Comparison of ENCODE assay signal across 1 cellular context in genomic region chr3:157170861-157171260, GRCh38.
TF ChIP-seq lines count a peak whose summit lies in the region.

No MANE protein-coding gene starts in this region.

TF ChIP-seq in K562, 482 proteins besides CTCF, POLR2A, EP300 and RAD21 (continued from another document and continues in another):
- TF ChIP-seq, protein P1, sequence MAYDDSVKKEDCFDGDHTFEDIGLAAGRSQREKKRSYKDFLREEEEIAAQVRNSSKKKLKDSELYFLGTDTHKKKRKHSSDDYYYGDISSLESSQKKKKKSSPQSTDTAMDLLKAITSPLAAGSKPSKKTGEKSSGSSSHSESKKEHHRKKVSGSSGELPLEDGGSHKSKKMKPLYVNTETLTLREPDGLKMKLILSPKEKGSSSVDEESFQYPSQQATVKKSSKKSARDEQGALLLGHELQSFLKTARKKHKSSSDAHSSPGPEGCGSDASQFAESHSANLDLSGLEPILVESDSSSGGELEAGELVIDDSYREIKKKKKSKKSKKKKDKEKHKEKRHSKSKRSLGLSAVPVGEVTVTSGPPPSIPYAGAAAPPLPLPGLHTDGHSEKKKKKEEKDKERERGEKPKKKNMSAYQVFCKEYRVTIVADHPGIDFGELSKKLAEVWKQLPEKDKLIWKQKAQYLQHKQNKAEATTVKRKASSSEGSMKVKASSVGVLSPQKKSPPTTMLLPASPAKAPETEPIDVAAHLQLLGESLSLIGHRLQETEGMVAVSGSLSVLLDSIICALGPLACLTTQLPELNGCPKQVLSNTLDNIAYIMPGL (CRISPR knock-in tag; IDR thresholded peaks at IDR 0.05) = no peak
- TF ChIP-seq HMG20B (CRISPR knock-in tag; IDR thresholded peaks at IDR 0.05) (no peak), ZBTB34 (CRISPR knock-in tag; IDR thresholded peaks at IDR 0.05) (no peak), ETV1 (tag; conservative IDR thresholded peaks at IDR 0.05; ENCODE audit: low read depth) (no peak), CAMTA2 (CRISPR knock-in tag; conservative IDR thresholded peaks at IDR 0.05) (no peak), GATA2 (CRISPR knock-in tag; IDR thresholded peaks at IDR 0.05) (peak; percentile 67; the same call in 1 of the 2 replicates), BMI1 (IDR thresholded peaks at IDR 0.05; ENCODE audit: low read length) (no peak), ZNF23 (CRISPR knock-in tag; IDR thresholded peaks at IDR 0.05) (no peak), NRF1 (conservative IDR thresholded peaks at IDR 0.05 in 1 of 2, IDR thresholded peaks at IDR 0.05 in 1 of 2) (no peak), HNRNPLL (IDR thresholded peaks at IDR 0.05; ENCODE audit: low read depth, low read length, poor library complexity, severe bottlenecking) (no peak), RNF219 (CRISPR knock-in tag; IDR thresholded peaks at IDR 0.05) (no peak), TEAD4 (IDR thresholded peaks at IDR 0.05; ENCODE audit: low read length) (peak; percentile 23; the same call in 1 of the 2 replicates), TEAD4 (CRISPR knock-in tag; IDR thresholded peaks at IDR 0.05; ENCODE audit: borderline replicate concordance) (no peak), PKNOX1 (IDR thresholded peaks at IDR 0.05) (peak; percentile 82), TAF9B (IDR thresholded peaks at IDR 0.05; ENCODE audit: partially characterized antibody) (no peak), GABPB2 (CRISPR knock-in tag; conservative IDR thresholded peaks at IDR 0.05) (no peak), ZBTB17 (CRISPR knock-in tag; IDR thresholded peaks at IDR 0.05) (no peak), PBX2 (CRISPR knock-in tag; IDR thresholded peaks at IDR 0.05; ENCODE audit: low read depth) (no peak), PBX2 (tag; conservative IDR thresholded peaks at IDR 0.05; ENCODE audit: low read depth) (0 out of 2 replicates have a peak, but pooled peaks have one; percentile 21), RBM39 (optimal IDR thresholded peaks at IDR 0.05; ENCODE audit: low read depth, low read length) (no peak), TAF7 (tag; IDR thresholded peaks at IDR 0.05) (no peak), ZNF140 (CRISPR knock-in tag; IDR thresholded peaks at IDR 0.05) (no peak), OTX1 (CRISPR knock-in tag; IDR thresholded peaks at IDR 0.05) (no peak), PYGO2 (tag; IDR thresholded peaks at IDR 0.05) (no peak), CC2D1A (IDR thresholded peaks at IDR 0.05) (no peak), ZSCAN32 (CRISPR knock-in tag; IDR thresholded peaks at IDR 0.05) (no peak), EHMT2 (IDR thresholded peaks at IDR 0.05) (0 out of 2 replicates have a peak, but pooled peaks have one; percentile 21), HMBOX1 (IDR thresholded peaks at IDR 0.05) (peak; percentile 87), EWSR1 (IDR thresholded peaks at IDR 0.05; ENCODE audit: borderline replicate concordance, low read depth, partially characterized antibody) (no peak), MAFK (IDR thresholded peaks at IDR 0.05; ENCODE audit: low read length) (no peak), ZNF311 (CRISPR knock-in tag; IDR thresholded peaks at IDR 0.05) (no peak), SPI1 (IDR thresholded peaks at IDR 0.05; ENCODE audit: borderline replicate concordance, low read depth, low read length) (0 out of 2 replicates have a peak, but pooled peaks have one; percentile 5)
- TF ChIP-seq, protein P2, sequence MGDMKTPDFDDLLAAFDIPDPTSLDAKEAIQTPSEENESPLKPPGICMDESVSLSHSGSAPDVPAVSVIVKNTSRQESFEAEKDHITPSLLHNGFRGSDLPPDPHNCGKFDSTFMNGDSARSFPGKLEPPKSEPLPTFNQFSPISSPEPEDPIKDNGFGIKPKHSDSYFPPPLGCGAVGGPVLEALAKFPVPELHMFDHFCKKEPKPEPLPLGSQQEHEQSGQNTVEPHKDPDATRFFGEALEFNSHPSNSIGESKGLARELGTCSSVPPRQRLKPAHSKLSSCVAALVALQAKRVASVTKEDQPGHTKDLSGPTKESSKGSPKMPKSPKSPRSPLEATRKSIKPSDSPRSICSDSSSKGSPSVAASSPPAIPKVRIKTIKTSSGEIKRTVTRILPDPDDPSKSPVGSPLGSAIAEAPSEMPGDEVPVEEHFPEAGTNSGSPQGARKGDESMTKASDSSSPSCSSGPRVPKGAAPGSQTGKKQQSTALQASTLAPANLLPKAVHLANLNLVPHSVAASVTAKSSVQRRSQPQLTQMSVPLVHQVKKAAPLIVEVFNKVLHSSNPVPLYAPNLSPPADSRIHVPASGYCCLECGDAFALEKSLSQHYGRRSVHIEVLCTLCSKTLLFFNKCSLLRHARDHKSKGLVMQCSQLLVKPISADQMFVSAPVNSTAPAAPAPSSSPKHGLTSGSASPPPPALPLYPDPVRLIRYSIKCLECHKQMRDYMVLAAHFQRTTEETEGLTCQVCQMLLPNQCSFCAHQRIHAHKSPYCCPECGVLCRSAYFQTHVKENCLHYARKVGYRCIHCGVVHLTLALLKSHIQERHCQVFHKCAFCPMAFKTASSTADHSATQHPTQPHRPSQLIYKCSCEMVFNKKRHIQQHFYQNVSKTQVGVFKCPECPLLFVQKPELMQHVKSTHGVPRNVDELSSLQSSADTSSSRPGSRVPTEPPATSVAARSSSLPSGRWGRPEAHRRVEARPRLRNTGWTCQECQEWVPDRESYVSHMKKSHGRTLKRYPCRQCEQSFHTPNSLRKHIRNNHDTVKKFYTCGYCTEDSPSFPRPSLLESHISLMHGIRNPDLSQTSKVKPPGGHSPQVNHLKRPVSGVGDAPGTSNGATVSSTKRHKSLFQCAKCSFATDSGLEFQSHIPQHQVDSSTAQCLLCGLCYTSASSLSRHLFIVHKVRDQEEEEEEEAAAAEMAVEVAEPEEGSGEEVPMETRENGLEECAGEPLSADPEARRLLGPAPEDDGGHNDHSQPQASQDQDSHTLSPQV (IDR thresholded peaks at IDR 0.05) = 0 out of 2 replicates have a peak, but pooled peaks have one; percentile 29
- TF ChIP-seq, protein P3, sequence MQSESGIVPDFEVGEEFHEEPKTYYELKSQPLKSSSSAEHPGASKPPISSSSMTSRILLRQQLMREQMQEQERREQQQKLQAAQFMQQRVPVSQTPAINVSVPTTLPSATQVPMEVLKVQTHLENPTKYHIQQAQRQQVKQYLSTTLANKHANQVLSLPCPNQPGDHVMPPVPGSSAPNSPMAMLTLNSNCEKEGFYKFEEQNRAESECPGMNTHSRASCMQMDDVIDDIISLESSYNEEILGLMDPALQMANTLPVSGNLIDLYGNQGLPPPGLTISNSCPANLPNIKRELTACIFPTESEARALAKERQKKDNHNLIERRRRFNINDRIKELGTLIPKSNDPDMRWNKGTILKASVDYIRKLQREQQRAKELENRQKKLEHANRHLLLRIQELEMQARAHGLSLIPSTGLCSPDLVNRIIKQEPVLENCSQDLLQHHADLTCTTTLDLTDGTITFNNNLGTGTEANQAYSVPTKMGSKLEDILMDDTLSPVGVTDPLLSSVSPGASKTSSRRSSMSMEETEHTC (IDR thresholded peaks at IDR 0.05) = no peak
- TF ChIP-seq, protein P4, sequence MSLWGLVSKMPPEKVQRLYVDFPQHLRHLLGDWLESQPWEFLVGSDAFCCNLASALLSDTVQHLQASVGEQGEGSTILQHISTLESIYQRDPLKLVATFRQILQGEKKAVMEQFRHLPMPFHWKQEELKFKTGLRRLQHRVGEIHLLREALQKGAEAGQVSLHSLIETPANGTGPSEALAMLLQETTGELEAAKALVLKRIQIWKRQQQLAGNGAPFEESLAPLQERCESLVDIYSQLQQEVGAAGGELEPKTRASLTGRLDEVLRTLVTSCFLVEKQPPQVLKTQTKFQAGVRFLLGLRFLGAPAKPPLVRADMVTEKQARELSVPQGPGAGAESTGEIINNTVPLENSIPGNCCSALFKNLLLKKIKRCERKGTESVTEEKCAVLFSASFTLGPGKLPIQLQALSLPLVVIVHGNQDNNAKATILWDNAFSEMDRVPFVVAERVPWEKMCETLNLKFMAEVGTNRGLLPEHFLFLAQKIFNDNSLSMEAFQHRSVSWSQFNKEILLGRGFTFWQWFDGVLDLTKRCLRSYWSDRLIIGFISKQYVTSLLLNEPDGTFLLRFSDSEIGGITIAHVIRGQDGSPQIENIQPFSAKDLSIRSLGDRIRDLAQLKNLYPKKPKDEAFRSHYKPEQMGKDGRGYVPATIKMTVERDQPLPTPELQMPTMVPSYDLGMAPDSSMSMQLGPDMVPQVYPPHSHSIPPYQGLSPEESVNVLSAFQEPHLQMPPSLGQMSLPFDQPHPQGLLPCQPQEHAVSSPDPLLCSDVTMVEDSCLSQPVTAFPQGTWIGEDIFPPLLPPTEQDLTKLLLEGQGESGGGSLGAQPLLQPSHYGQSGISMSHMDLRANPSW (CRISPR knock-in tag; IDR thresholded peaks at IDR 0.05) = no peak
- TF ChIP-seq, protein P5, sequence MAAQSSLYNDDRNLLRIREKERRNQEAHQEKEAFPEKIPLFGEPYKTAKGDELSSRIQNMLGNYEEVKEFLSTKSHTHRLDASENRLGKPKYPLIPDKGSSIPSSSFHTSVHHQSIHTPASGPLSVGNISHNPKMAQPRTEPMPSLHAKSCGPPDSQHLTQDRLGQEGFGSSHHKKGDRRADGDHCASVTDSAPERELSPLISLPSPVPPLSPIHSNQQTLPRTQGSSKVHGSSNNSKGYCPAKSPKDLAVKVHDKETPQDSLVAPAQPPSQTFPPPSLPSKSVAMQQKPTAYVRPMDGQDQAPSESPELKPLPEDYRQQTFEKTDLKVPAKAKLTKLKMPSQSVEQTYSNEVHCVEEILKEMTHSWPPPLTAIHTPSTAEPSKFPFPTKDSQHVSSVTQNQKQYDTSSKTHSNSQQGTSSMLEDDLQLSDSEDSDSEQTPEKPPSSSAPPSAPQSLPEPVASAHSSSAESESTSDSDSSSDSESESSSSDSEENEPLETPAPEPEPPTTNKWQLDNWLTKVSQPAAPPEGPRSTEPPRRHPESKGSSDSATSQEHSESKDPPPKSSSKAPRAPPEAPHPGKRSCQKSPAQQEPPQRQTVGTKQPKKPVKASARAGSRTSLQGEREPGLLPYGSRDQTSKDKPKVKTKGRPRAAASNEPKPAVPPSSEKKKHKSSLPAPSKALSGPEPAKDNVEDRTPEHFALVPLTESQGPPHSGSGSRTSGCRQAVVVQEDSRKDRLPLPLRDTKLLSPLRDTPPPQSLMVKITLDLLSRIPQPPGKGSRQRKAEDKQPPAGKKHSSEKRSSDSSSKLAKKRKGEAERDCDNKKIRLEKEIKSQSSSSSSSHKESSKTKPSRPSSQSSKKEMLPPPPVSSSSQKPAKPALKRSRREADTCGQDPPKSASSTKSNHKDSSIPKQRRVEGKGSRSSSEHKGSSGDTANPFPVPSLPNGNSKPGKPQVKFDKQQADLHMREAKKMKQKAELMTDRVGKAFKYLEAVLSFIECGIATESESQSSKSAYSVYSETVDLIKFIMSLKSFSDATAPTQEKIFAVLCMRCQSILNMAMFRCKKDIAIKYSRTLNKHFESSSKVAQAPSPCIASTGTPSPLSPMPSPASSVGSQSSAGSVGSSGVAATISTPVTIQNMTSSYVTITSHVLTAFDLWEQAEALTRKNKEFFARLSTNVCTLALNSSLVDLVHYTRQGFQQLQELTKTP (IDR thresholded peaks at IDR 0.05; ENCODE audit: low read depth in 1 of 2, partially characterized antibody in 2 of 2) = peak in 1 of 2 experiments; percentile 25
